In genomic region chr2:117737846-117738245, GRCh38 we compare ENCODE assay signal across 9 cellular contexts.
"Had no signal": no experiment of that assay in that cellular context is flagged by ENCODE, and none has a peak within 500 bp of the region (broad histone marks: within the 10 kb centered on the region; RNA-seq: fewer than 3 reads in every experiment).

No MANE protein-coding gene starts in this region.

- DNase-seq: H9, HCEC 1CT, IMR-90, KG1 had no signal

- ATAC-seq: GM23338, K562 had no signal

- FAIRE-seq: H1, H54, HTR-8/SVneo, K562 had no signal
